8 cellular contexts compared by ENCODE assay signal in the genomic region with DNA sequence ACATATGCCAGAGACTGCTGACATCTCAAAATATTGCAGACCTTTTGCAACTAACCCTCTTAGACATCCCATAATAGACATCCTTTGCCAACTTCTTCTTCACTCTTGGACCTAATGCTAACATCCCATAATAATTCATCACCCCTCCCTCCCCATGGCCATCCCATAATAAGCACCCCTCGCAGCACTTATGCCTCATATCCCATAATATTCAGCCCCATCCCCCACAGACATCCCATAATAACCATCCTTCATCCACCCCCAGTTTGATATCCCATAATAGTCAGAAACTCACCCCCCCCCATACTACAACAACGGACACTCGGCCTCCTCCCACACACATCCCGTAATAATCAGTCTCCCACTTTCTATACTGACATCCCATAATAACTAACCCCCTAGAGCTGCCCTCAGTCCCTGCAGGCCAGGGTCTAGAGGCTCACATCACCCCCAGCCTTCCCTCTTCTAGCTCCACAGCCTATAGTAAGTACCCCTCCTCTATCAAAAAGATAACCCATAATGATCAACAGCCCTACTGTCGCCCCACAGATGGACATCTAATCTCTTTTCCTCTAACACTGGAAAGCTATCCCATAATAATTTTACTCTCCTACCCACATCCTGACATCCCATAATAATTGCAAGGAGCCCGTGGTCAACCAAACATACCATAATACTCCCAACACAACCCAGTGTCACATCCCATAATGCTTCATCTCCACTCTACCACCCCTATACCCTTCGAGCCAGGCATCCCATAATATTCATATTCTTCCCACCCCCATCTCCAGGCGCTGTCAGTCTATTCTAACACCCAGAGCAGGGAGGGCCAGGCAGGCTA. TPM values are rescaled to one million over a fixed set of nuclear protein-coding genes. Genes with fewer than 3 reads are reported as not detected.
DNase-seq lines count a peak whose midpoint lies in the region; ATAC-seq and TF ChIP-seq lines count a peak whose summit lies in the region.

No MANE protein-coding gene starts in this region.

- intact Hi-C loops in colonic mucosa (cut with DNase I), result loop anchor here (5.0 kb wide), 1 partner anchor 36 kb away; no protein-coding TSS in a partner anchor

- H2AFZ ChIP-seq in DND-41 (ENCODE audit: low read depth, low read length), result no peak overlapping the region

- TF ChIP-seq CTCF in DND-41 (IDR thresholded peaks at IDR 0.05; ENCODE audit: borderline replicate concordance, extremely low read depth, low read length, poor library complexity, severe bottlenecking) (no peak), colonic mucosa (IDR thresholded peaks at IDR 0.05) (no peak)

- H3K27me3 ChIP-seq in DND-41 (ENCODE audit: insufficient read depth, low read length, poor library complexity) (no peaks in the 10 kb centered on the region), colonic mucosa (no peaks in the 10 kb centered on the region)

- DNase-seq in DND-41, result peak; percentile 86
- DNase-seq in NCI-H2227 treated with DMSO at 0.1 percent for 48 hours (lab: John Stamatoyannopoulos, UW), result peak; percentile 92
- peak; percentile 48 for DNase-seq in UCSD-AML1 (lab: John Stamatoyannopoulos, UW; ENCODE audit: unreplicated experiment)
- DNase-seq in colonic mucosa, result peak; percentile 83
- peak; percentile 85 for DNase-seq in midbrain (lab: John Stamatoyannopoulos, UW)

- ATAC-seq in DND-41 (ENCODE audit: insufficient read depth, low read depth) (peak; percentile 64), HG02981 (IDR thresholded peaks at IDR 0.05; ENCODE audit: unreplicated experiment) (peak; percentile 36), HG02610 (IDR thresholded peaks at IDR 0.05; ENCODE audit: unreplicated experiment) (no peak)

- H4K20me1 ChIP-seq in DND-41 (ENCODE audit: insufficient read depth, low read length), result peaks cover 30% of the 10 kb centered on the region

- H3K27ac ChIP-seq in DND-41 (ENCODE audit: low read length) (peak overlapping the region; percentile 78), colonic mucosa (peak overlapping the region; percentile 69), temporal lobe (ENCODE audit: low read depth, low read length) (peak overlapping the region; percentile 96)

- H3K9me3 ChIP-seq in DND-41 (ENCODE audit: insufficient read depth, low read length, severe bottlenecking) (no peaks in the 10 kb centered on the region), colonic mucosa (no peaks in the 10 kb centered on the region)

- H3K36me3 ChIP-seq in DND-41 (ENCODE audit: insufficient read depth, low read length) (peaks cover 30% of the 10 kb centered on the region), colonic mucosa (no peaks in the 10 kb centered on the region)

- H3K4me3 ChIP-seq in DND-41 (ENCODE audit: low read depth in 1 of 2, low read length in 2 of 2) (no peak overlapping the region), colonic mucosa (no peak overlapping the region)

- H3K9ac ChIP-seq in DND-41 (ENCODE audit: low read depth, low read length) (peak overlapping the region; percentile 20; the same call in 1 of the 2 replicates), colonic mucosa (ENCODE audit: low read depth in 2 of 2, low read length in 2 of 2) (peak overlapping the region in 1 of 2 donors; percentile 56)

- peaks cover 38% of the 10 kb centered on the region for H3K79me2 ChIP-seq in DND-41 (ENCODE audit: insufficient read depth, low read length)

- peak overlapping the region; percentile 47 for H3K4me2 ChIP-seq in DND-41 (ENCODE audit: insufficient read depth, low read length)

- H3K4me1 ChIP-seq in DND-41 (ENCODE audit: insufficient read depth, low read length) (peaks cover 64% of the 10 kb centered on the region), colonic mucosa (peaks cover 21% of the 10 kb centered on the region)

RNA-seq across cellular contexts. Expression of a gene that starts 0.8 kb away (rescaled TPM):
- total RNA-seq in colonic mucosa, result 100 to 1,000 TPM; 153 to 199 TPM
- 171 TPM for total RNA-seq in temporal lobe

RNA-seq across cellular contexts. Expression of a gene that starts 27.8 kb away (rescaled TPM):
- total RNA-seq in colonic mucosa, result 10 to 100 TPM; 27.0 to 32.7 TPM
- total RNA-seq in temporal lobe, result 0.49 TPM

RNA-seq across cellular contexts. Expression of a gene that starts 39.3 kb away (rescaled TPM):
- 1 to 10 TPM; 1.6 to 1.9 TPM for total RNA-seq in colonic mucosa
- 0.25 TPM for total RNA-seq in temporal lobe

RNA-seq across cellular contexts. Expression of a gene that starts 39.9 kb away (rescaled TPM):
- total RNA-seq in colonic mucosa, result 10 to 100 TPM; 19.1 to 39.6 TPM
- 8.4 TPM for total RNA-seq in temporal lobe

RNA-seq across cellular contexts. Expression of a gene that starts 52.1 kb away (rescaled TPM):
- total RNA-seq in colonic mucosa (1 to 10 TPM; 2.5 to 4.1 TPM), temporal lobe (4.9 TPM)

Comparison
In these comparisons a context has a peak if more than half of its experiments do, and no peak if none do; other contexts are left out.
1. RNA of a gene that starts 27.8 kb away (total RNA-seq): 27.0 to 32.7 TPM in colonic mucosa; 0.49 TPM in temporal lobe (single experiment); every median in the first group is over 10 times any median in the second.
2. Peak in every context shown above with its lines, with median percentiles within 50 percentile points of each other: DNase-seq and H3K27ac ChIP-seq.